In the genomic region with DNA sequence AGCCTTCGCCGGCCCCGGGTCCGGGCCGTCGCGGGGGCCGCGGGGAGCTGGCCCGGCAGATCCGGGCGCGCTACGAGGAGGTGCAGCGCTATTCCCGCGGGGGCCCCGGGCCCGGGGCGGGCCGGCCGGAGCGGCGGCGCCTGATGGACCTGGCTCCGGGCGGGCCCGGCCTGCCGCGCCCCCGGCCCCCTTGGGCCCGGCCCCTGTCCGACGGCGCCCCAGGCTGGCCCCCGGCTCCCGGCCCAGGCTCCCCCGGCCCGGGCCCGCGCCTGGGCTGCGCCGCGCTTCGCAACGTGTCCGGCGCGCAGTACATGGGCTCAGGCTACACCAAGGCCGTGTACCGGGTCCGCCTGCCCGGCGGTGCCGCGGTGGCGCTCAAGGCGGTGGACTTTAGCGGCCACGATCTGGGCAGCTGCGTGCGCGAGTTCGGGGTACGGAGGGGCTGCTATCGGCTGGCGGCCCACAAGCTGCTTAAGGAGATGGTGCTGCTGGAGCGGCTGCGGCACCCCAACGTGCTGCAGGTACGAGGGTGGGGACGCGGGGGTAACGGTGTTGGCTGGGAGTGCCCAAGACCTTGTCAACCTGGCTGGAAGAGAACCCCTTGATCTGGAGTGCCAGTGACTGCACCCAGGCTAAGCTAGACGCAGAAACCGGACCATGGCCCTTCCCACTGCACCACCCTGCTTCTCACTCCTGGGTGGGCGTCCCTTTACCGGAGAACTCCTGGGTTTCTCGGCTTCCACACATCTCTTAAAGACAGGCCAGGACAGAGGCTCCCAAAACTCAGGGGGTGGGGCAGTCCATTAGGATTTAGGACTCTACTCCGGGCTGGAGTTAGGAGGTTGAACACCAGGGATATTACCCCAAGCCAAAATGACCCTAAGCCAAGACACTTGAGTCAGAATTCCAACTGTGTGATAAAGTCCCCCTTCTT, we compare ENCODE assay signal across 1 cellular context.
TF ChIP-seq lines count a peak whose summit lies in the region.

No MANE protein-coding gene starts in this region.

TF ChIP-seq in WTC11, 78 proteins besides CTCF, POLR2A, EP300 and RAD21 (continued from another document and continues in another):
- TF ChIP-seq, protein P1, sequence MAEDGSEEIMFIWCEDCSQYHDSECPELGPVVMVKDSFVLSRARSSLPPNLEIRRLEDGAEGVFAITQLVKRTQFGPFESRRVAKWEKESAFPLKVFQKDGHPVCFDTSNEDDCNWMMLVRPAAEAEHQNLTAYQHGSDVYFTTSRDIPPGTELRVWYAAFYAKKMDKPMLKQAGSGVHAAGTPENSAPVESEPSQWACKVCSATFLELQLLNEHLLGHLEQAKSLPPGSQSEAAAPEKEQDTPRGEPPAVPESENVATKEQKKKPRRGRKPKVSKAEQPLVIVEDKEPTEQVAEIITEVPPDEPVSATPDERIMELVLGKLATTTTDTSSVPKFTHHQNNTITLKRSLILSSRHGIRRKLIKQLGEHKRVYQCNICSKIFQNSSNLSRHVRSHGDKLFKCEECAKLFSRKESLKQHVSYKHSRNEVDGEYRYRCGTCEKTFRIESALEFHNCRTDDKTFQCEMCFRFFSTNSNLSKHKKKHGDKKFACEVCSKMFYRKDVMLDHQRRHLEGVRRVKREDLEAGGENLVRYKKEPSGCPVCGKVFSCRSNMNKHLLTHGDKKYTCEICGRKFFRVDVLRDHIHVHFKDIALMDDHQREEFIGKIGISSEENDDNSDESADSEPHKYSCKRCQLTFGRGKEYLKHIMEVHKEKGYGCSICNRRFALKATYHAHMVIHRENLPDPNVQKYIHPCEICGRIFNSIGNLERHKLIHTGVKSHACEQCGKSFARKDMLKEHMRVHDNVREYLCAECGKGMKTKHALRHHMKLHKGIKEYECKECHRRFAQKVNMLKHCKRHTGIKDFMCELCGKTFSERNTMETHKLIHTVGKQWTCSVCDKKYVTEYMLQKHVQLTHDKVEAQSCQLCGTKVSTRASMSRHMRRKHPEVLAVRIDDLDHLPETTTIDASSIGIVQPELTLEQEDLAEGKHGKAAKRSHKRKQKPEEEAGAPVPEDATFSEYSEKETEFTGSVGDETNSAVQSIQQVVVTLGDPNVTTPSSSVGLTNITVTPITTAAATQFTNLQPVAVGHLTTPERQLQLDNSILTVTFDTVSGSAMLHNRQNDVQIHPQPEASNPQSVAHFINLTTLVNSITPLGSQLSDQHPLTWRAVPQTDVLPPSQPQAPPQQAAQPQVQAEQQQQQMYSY (CRISPR knock-in tag; IDR thresholded peaks at IDR 0.05) = no peak
- TF ChIP-seq ATF2 (CRISPR knock-in tag; IDR thresholded peaks at IDR 0.05; ENCODE audit: borderline replicate concordance, low read depth) (no peak), NR3C1 (CRISPR knock-in tag; conservative IDR thresholded peaks at IDR 0.05; ENCODE audit: low read depth) (no peak), MYBL2 (CRISPR knock-in tag; IDR thresholded peaks at IDR 0.05) (no peak), ZMAT4 (CRISPR knock-in tag; IDR thresholded peaks at IDR 0.05) (no peak), CREB1 (CRISPR knock-in tag; IDR thresholded peaks at IDR 0.05) (no peak), HMGA2 (CRISPR knock-in tag; IDR thresholded peaks at IDR 0.05) (no peak), ZBTB21 (CRISPR knock-in tag; IDR thresholded peaks at IDR 0.05; ENCODE audit: borderline replicate concordance) (no peak), SP1 (CRISPR knock-in tag; conservative IDR thresholded peaks at IDR 0.05) (0 out of 2 replicates have a peak, but pooled peaks have one; percentile 9), PRRX2 (CRISPR knock-in tag; IDR thresholded peaks at IDR 0.05) (no peak), GTF2I (CRISPR knock-in tag; conservative IDR thresholded peaks at IDR 0.05) (no peak), CREM (CRISPR knock-in tag; IDR thresholded peaks at IDR 0.05) (no peak), ZNF317 (CRISPR knock-in tag; IDR thresholded peaks at IDR 0.05; ENCODE audit: borderline replicate concordance, low read depth) (0 out of 2 replicates have a peak, but pooled peaks have one; percentile 9), GRHL2 (CRISPR knock-in tag; IDR thresholded peaks at IDR 0.05; ENCODE audit: insufficient replicate concordance, severe bottlenecking) (no peak), SMAD3 (CRISPR knock-in tag; IDR thresholded peaks at IDR 0.05; ENCODE audit: borderline replicate concordance) (no peak), PREB (CRISPR knock-in tag; IDR thresholded peaks at IDR 0.05; ENCODE audit: borderline replicate concordance) (no peak), EMX1 (CRISPR knock-in tag; IDR thresholded peaks at IDR 0.05) (no peak), USF1 (CRISPR knock-in tag; IDR thresholded peaks at IDR 0.05) (0 out of 2 replicates have a peak, but pooled peaks have one; percentile 27), ZNF532 (CRISPR knock-in tag; IDR thresholded peaks at IDR 0.05; ENCODE audit: borderline replicate concordance) (no peak), NFATC4 (CRISPR knock-in tag; IDR thresholded peaks at IDR 0.05) (no peak), RELA (CRISPR knock-in tag; IDR thresholded peaks at IDR 0.05; ENCODE audit: borderline replicate concordance) (no peak)
- TF ChIP-seq, protein P2, sequence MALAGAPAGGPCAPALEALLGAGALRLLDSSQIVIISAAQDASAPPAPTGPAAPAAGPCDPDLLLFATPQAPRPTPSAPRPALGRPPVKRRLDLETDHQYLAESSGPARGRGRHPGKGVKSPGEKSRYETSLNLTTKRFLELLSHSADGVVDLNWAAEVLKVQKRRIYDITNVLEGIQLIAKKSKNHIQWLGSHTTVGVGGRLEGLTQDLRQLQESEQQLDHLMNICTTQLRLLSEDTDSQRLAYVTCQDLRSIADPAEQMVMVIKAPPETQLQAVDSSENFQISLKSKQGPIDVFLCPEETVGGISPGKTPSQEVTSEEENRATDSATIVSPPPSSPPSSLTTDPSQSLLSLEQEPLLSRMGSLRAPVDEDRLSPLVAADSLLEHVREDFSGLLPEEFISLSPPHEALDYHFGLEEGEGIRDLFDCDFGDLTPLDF (CRISPR knock-in tag; IDR thresholded peaks at IDR 0.05) = no peak
- TF ChIP-seq, protein P3, sequence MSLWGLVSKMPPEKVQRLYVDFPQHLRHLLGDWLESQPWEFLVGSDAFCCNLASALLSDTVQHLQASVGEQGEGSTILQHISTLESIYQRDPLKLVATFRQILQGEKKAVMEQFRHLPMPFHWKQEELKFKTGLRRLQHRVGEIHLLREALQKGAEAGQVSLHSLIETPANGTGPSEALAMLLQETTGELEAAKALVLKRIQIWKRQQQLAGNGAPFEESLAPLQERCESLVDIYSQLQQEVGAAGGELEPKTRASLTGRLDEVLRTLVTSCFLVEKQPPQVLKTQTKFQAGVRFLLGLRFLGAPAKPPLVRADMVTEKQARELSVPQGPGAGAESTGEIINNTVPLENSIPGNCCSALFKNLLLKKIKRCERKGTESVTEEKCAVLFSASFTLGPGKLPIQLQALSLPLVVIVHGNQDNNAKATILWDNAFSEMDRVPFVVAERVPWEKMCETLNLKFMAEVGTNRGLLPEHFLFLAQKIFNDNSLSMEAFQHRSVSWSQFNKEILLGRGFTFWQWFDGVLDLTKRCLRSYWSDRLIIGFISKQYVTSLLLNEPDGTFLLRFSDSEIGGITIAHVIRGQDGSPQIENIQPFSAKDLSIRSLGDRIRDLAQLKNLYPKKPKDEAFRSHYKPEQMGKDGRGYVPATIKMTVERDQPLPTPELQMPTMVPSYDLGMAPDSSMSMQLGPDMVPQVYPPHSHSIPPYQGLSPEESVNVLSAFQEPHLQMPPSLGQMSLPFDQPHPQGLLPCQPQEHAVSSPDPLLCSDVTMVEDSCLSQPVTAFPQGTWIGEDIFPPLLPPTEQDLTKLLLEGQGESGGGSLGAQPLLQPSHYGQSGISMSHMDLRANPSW (CRISPR knock-in tag; conservative IDR thresholded peaks at IDR 0.05; ENCODE audit: low read depth) = no peak
- TF ChIP-seq, protein P4, sequence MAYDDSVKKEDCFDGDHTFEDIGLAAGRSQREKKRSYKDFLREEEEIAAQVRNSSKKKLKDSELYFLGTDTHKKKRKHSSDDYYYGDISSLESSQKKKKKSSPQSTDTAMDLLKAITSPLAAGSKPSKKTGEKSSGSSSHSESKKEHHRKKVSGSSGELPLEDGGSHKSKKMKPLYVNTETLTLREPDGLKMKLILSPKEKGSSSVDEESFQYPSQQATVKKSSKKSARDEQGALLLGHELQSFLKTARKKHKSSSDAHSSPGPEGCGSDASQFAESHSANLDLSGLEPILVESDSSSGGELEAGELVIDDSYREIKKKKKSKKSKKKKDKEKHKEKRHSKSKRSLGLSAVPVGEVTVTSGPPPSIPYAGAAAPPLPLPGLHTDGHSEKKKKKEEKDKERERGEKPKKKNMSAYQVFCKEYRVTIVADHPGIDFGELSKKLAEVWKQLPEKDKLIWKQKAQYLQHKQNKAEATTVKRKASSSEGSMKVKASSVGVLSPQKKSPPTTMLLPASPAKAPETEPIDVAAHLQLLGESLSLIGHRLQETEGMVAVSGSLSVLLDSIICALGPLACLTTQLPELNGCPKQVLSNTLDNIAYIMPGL (CRISPR knock-in tag; IDR thresholded peaks at IDR 0.05) = peak; percentile 50; the same call in 1 of the 2 replicates
- TF ChIP-seq, protein P5, sequence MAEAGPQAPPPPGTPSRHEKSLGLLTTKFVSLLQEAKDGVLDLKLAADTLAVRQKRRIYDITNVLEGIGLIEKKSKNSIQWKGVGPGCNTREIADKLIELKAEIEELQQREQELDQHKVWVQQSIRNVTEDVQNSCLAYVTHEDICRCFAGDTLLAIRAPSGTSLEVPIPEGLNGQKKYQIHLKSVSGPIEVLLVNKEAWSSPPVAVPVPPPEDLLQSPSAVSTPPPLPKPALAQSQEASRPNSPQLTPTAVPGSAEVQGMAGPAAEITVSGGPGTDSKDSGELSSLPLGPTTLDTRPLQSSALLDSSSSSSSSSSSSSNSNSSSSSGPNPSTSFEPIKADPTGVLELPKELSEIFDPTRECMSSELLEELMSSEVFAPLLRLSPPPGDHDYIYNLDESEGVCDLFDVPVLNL (CRISPR knock-in tag; IDR thresholded peaks at IDR 0.05; ENCODE audit: borderline replicate concordance, low read depth) = no peak
- TF ChIP-seq, protein P6, sequence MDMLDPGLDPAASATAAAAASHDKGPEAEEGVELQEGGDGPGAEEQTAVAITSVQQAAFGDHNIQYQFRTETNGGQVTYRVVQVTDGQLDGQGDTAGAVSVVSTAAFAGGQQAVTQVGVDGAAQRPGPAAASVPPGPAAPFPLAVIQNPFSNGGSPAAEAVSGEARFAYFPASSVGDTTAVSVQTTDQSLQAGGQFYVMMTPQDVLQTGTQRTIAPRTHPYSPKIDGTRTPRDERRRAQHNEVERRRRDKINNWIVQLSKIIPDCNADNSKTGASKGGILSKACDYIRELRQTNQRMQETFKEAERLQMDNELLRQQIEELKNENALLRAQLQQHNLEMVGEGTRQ (CRISPR knock-in tag; IDR thresholded peaks at IDR 0.05) = no peak
- TF ChIP-seq, protein P7, sequence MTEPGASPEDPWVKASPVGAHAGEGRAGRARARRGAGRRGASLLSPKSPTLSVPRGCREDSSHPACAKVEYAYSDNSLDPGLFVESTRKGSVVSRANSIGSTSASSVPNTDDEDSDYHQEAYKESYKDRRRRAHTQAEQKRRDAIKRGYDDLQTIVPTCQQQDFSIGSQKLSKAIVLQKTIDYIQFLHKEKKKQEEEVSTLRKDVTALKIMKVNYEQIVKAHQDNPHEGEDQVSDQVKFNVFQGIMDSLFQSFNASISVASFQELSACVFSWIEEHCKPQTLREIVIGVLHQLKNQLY (CRISPR knock-in tag; IDR thresholded peaks at IDR 0.05) = no peak
